10 cellular contexts compared by ENCODE assay signal in the genomic region with DNA sequence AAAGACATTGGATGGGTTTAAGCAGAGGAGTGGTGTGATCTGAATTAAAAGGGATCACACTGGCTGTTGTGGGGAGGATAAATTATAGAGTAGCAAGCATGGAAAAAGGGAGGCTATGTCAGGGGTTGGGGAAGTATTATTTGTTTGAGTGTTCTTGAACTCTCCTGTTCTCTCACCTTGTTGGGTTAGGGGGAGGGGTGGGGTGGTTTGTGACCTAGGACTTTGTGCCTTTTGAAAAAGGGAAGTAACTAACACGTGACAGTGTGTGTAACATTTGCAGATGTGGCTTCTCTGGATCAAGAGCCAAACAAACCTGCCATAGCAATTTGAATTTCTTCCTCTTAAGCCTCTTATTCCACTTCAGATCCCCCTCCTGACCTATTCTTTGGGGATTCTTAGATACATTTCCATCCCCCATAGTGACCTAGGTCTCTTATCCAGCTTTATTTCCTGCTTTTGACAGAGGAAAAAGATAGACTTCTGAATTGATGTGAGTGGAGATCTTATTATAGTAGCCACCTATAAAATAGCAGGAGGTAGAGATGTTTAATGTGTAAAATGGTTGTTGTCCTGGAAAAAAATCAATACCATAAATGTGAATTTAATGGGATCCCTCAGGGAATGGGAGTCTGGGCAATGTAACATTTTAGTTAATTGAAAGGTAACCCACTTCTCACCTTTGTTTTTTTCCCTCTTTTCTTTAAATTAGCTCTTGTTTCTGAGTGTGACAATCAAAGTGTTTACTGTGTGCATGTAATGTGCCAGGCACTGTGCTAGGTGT.
DNase-seq lines count a peak whose midpoint lies in the region; ATAC-seq and TF ChIP-seq lines count a peak whose summit lies in the region.
"Had no signal": no experiment of that assay in that cellular context is flagged by ENCODE, and none has a peak within 500 bp of the region (broad histone marks: within the 10 kb centered on the region; RNA-seq: fewer than 3 reads in every experiment).

No MANE protein-coding gene starts in this region.

- no peak overlapping the region for H3K9ac ChIP-seq in mucosa of rectum (ENCODE audit: low read depth in 1 of 2, low read length in 2 of 2)

- no peaks in the 10 kb centered on the region for H3K9me3 Mint-ChIP-seq in endothelial cell (ENCODE audit: unreplicated experiment)

- H3K4me1 ChIP-seq in mucosa of rectum (ENCODE audit: control insufficient read depth in 2 of 2, insufficient read depth in 2 of 2, low read length in 2 of 2), result no peaks in the 10 kb centered on the region

- ATAC-seq in HG02870 (IDR thresholded peaks at IDR 0.05; ENCODE audit: unreplicated experiment), result peak; percentile 65

- no peak for TF ChIP-seq CTCF in endothelial cell (IDR thresholded peaks at IDR 0.05; ENCODE audit: unreplicated experiment)

- peak; percentile 34 for DNase-seq in NCI-H2107 treated with DMSO at 0.1 percent for 48 hours (lab: John Stamatoyannopoulos, UW; ENCODE audit: unreplicated experiment)
- no peak for DNase-seq in NCI-H2107 (lab: John Stamatoyannopoulos, UW)
- DNase-seq in NCI-H510A (lab: John Stamatoyannopoulos, UW), result peak; percentile 23
- DNase-seq in activated CD4-positive, CD25-positive, alpha-beta regulatory T cell (lab: John Stamatoyannopoulos, UW), result no peak
- no peak for DNase-seq in ureter (ENCODE audit: low spot score)
- no peak for DNase-seq in endothelial cell (ENCODE audit: low spot score)
- DNase-seq: glutamatergic neuron; stimulated activated CD4-positive, alpha-beta T cell treated with anti-CD3 and anti-CD28 coated beads, Interleukin-2, amount 100 ng/mL, for 48 hours had no signal

- no peaks in the 10 kb centered on the region for H3K27me3 ChIP-seq in mucosa of rectum (ENCODE audit: control insufficient read depth in 2 of 2, insufficient read depth in 2 of 2, low read length in 2 of 2)

- no peak overlapping the region for H3K4me3 Mint-ChIP-seq in endothelial cell (ENCODE audit: unreplicated experiment)

- no peaks in the 10 kb centered on the region for H3K36me3 ChIP-seq in mucosa of rectum (ENCODE audit: control insufficient read depth in 2 of 2, insufficient read depth in 2 of 2, low read length in 2 of 2)

- no peak overlapping the region for H3K4me3 ChIP-seq in mucosa of rectum (ENCODE audit: low read length in 2 of 2)

- no peaks in the 10 kb centered on the region for H3K4me1 Mint-ChIP-seq in endothelial cell (ENCODE audit: unreplicated experiment)

- H3K27ac Mint-ChIP-seq in endothelial cell (ENCODE audit: unreplicated experiment), result no peak overlapping the region

- peak overlapping the region; percentile 5 to 39 for H3K27ac ChIP-seq in mucosa of rectum (ENCODE audit: low read depth in 2 of 2, low read length in 2 of 2)

- H3K27me3 Mint-ChIP-seq in endothelial cell (ENCODE audit: unreplicated experiment), result peaks cover 2% of the 10 kb centered on the region

- H3K36me3 Mint-ChIP-seq in endothelial cell (ENCODE audit: low read depth, unreplicated experiment), result no peaks in the 10 kb centered on the region

- no peaks in the 10 kb centered on the region for H3K9me3 ChIP-seq in mucosa of rectum (ENCODE audit: control insufficient read depth in 2 of 2, low read length in 2 of 2)

Comparison
In these comparisons a context has a peak if more than half of its experiments do, and no peak if none do; other contexts are left out.
1. DNase-seq: peak in NCI-H2107 treated with DMSO at 0.1 percent for 48 hours (single experiment) and NCI-H510A (single experiment); none in NCI-H2107 (single experiment), activated CD4-positive, CD25-positive, alpha-beta regulatory T cell (0 of 4), ureter (single experiment) and endothelial cell (single experiment).